In genomic region chr7:70035955-70036354, GRCh38 we compare ENCODE assay signal across 18 cellular contexts.
DNase-seq lines count a peak whose midpoint lies in the region; ATAC-seq and TF ChIP-seq lines count a peak whose summit lies in the region.
"Had no signal": no experiment of that assay in that cellular context is flagged by ENCODE, and none has a peak within 500 bp of the region (broad histone marks: within the 10 kb centered on the region; RNA-seq: fewer than 3 reads in every experiment).

No MANE protein-coding gene starts in this region.

- H3K4me3 ChIP-seq in left ventricle myocardium inferior (no peak overlapping the region), OCI-LY1 (ENCODE audit: low read depth, low read length, poor library complexity, severe bottlenecking) (no peak overlapping the region), colonic mucosa (no peak overlapping the region)
- H3K4me3 ChIP-seq: A549 had no signal

- H3K9ac ChIP-seq in OCI-LY1 (ENCODE audit: low read length) (no peak overlapping the region), colonic mucosa (ENCODE audit: low read depth in 2 of 2, low read length in 2 of 2) (no peak overlapping the region)

- TF ChIP-seq CTCF in left ventricle myocardium inferior (IDR thresholded peaks at IDR 0.05; ENCODE audit: borderline replicate concordance) (no peak), OCI-LY1 (IDR thresholded peaks at IDR 0.05; ENCODE audit: low read length) (no peak), colonic mucosa (IDR thresholded peaks at IDR 0.05) (no peak)

- no peaks in the 10 kb centered on the region for H3K27me3 ChIP-seq in left ventricle myocardium inferior (ENCODE audit: low read depth)
- no peaks in the 10 kb centered on the region for H3K27me3 ChIP-seq in OCI-LY1 (ENCODE audit: insufficient read depth, low read length)
- no peaks in the 10 kb centered on the region for H3K27me3 ChIP-seq in colonic mucosa

- no peak overlapping the region for H3K27ac ChIP-seq in left ventricle myocardium inferior (replicated peaks)
- peak overlapping the region; percentile 26 for H3K27ac ChIP-seq in OCI-LY1 (ENCODE audit: low read depth, low read length, poor library complexity, severe bottlenecking)
- no peak overlapping the region for H3K27ac ChIP-seq in colonic mucosa
- H3K27ac ChIP-seq: A549 had no signal

- H3F3A ChIP-seq in OCI-LY1 (ENCODE audit: insufficient read depth, low read length), result no peaks in the 10 kb centered on the region

- intact Hi-C loops in Right ventricle myocardium superior (cut with DNase I) (no loop called here), left ventricle myocardium inferior (cut with micrococcal nuclease) (no loop called here), colonic mucosa (cut with DNase I) (no loop called here)

- H4K20me1 ChIP-seq in OCI-LY1 (ENCODE audit: insufficient read depth, low read length), result no peaks in the 10 kb centered on the region

- H3K27ac Mint-ChIP-seq in stimulated activated memory B cell treated with anti-CD40 and anti-IgM and Interleukin-4, amounts not matched to agents 10 μg/mL and 1 μg/mL and 100 μg/mL, for 72 hours, result peak overlapping the region; percentile 33
- H3K27ac Mint-ChIP-seq: CD4-positive, alpha-beta memory T cell had no signal

- H3K27me3 Mint-ChIP-seq in stimulated activated memory B cell treated with anti-CD40 and anti-IgM and Interleukin-4, amounts not matched to agents 10 μg/mL and 1 μg/mL and 100 μg/mL, for 72 hours, result no peaks in the 10 kb centered on the region
- H3K27me3 Mint-ChIP-seq: CD4-positive, alpha-beta memory T cell had no signal

- H3K4me1 ChIP-seq in left ventricle myocardium inferior (peaks cover 28% of the 10 kb centered on the region), OCI-LY1 (ENCODE audit: insufficient read depth, low read length, severe bottlenecking) (peaks cover 47% of the 10 kb centered on the region), colonic mucosa (no peaks in the 10 kb centered on the region)
- H3K4me1 ChIP-seq: A549 had no signal

- H3K4me2 ChIP-seq in OCI-LY1 (ENCODE audit: low read length), result peak overlapping the region; percentile 10; the same call in 1 of the 2 replicates
- H3K4me2 ChIP-seq: A549 had no signal

- no peak overlapping the region for H2AFZ ChIP-seq in OCI-LY1 (ENCODE audit: low read length)

- no peak overlapping the region for H3K4me3 Mint-ChIP-seq in stimulated activated memory B cell treated with anti-CD40 and anti-IgM and Interleukin-4, amounts not matched to agents 10 μg/mL and 1 μg/mL and 100 μg/mL, for 72 hours
- H3K4me3 Mint-ChIP-seq: CD4-positive, alpha-beta memory T cell had no signal

- H3K9me3 Mint-ChIP-seq in stimulated activated memory B cell treated with anti-CD40 and anti-IgM and Interleukin-4, amounts not matched to agents 10 μg/mL and 1 μg/mL and 100 μg/mL, for 72 hours, result peaks cover 2% of the 10 kb centered on the region

- H3K36me3 Mint-ChIP-seq in stimulated activated memory B cell treated with anti-CD40 and anti-IgM and Interleukin-4, amounts not matched to agents 10 μg/mL and 1 μg/mL and 100 μg/mL, for 72 hours, result no peaks in the 10 kb centered on the region
- H3K36me3 Mint-ChIP-seq: CD4-positive, alpha-beta memory T cell had no signal

- peaks cover 15% of the 10 kb centered on the region for H3K79me2 ChIP-seq in OCI-LY1 (ENCODE audit: insufficient read depth, low read length)

- peaks cover 24% of the 10 kb centered on the region for H3K4me1 Mint-ChIP-seq in stimulated activated memory B cell treated with anti-CD40 and anti-IgM and Interleukin-4, amounts not matched to agents 10 μg/mL and 1 μg/mL and 100 μg/mL, for 72 hours
- H3K4me1 Mint-ChIP-seq: CD4-positive, alpha-beta memory T cell had no signal

- no peaks in the 10 kb centered on the region for H3K36me3 ChIP-seq in left ventricle myocardium inferior
- H3K36me3 ChIP-seq in OCI-LY1 (ENCODE audit: insufficient read depth, low read length), result peaks cover 8% of the 10 kb centered on the region; the same call in 1 of the 2 replicates
- no peaks in the 10 kb centered on the region for H3K36me3 ChIP-seq in colonic mucosa

- H3K9me3 ChIP-seq in left ventricle myocardium inferior (replicated peaks) (no peaks in the 10 kb centered on the region), OCI-LY1 (ENCODE audit: low read length) (peaks cover 10% of the 10 kb centered on the region), colonic mucosa (no peaks in the 10 kb centered on the region)

- DNase-seq in Right ventricle myocardium superior (no peak), left ventricle myocardium inferior (no peak), NCI-H2107 treated with DMSO at 0.1 percent for 48 hours (lab: John Stamatoyannopoulos, UW; ENCODE audit: unreplicated experiment) (no peak), colonic mucosa (no peak)
- DNase-seq: 8988T; ACHN; C1 segment of cervical spinal cord; Calu3; CD4-positive, alpha-beta memory T cell; COR-L47; DMS53; DMS79 treated with DMSO at 0.1 percent for 48 hours; GF-D8; H7; HCEC 1CT had no signal

- no peaks in the 10 kb centered on the region for H3K9me2 ChIP-seq in OCI-LY1 (ENCODE audit: low read depth, low read length)

- ATAC-seq in Right ventricle myocardium superior (ENCODE audit: poor library complexity), result peak; percentile 18
- no peak for ATAC-seq in stimulated activated memory B cell treated with anti-CD40 and anti-IgM and Interleukin-4, amounts not matched to agents 10 μg/mL and 1 μg/mL and 100 μg/mL, for 72 hours
- ATAC-seq: A549 had no signal
